ENCODE assay signal across 8 cellular contexts in the genomic region with DNA sequence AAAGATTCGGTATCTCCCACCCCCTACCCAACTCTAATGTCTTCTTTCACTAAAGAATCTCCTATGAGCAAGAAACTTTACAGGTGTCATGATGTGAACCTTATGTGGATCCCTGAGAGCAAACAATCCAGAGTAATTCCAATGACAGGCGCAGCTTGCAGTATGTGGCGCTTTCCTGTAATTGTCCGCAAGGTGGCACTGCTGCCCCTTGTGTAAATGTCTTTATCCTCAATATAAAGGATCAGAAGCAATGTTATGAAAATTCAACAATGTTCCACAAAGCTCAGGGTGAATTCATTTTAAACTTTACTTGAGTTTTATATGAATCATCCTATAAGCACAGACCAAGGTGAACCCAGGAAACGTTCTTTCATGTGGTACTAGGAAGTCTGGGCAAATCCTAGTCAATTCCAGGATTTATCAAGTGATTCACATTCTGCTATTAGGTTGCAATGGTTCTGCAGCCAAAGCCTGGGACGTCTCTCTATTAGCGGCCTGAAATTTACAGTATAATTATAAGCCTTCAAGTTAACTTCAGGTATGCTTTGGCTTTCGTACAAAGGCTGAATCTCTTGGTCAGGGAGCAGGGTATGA.
DNase-seq lines count a peak whose midpoint lies in the region; ATAC-seq and TF ChIP-seq lines count a peak whose summit lies in the region.

No MANE protein-coding gene starts in this region.

- WGBS in right lobe of liver (ENCODE audit: insufficient coverage, low coverage, low lambda C conversion rate, missing lambda C conversion rate), result 17% methylated on average over 8 of the region's 8 CpGs

- no peak for TF ChIP-seq POLR2A in right lobe of liver (IDR thresholded peaks at IDR 0.05)

- no peaks in the 10 kb centered on the region for H3K36me3 ChIP-seq in right lobe of liver

- H3K4me1 ChIP-seq in right lobe of liver, result no peaks in the 10 kb centered on the region

- TF ChIP-seq CTCF in right lobe of liver (IDR thresholded peaks at IDR 0.05), result peak; percentile 83 to 96 (median 90)

- no peaks in the 10 kb centered on the region for H3K9me3 ChIP-seq in right lobe of liver

- ATAC-seq in HG03103 (IDR thresholded peaks at IDR 0.05; ENCODE audit: low read depth, unreplicated experiment) (peak; percentile 42), right lobe of liver (peak; percentile 90 to 95 (median 93))

- no peaks in the 10 kb centered on the region for H3K27me3 ChIP-seq in right lobe of liver

- H3K4me3 ChIP-seq in right lobe of liver, result no peak overlapping the region

- DNase-seq in NCI-H524 (lab: John Stamatoyannopoulos, UW) (peak; percentile 31 to 33), NCI-H524 treated with DMSO at 0.1 percent for 48 hours (lab: John Stamatoyannopoulos, UW) (no peak), NCI-H345 treated with DMSO at 0.1 percent for 48 hours (lab: John Stamatoyannopoulos, UW; ENCODE audit: unreplicated experiment) (peak; percentile 57), dermis microvascular lymphatic vessel endothelial cell (ENCODE audit: low read depth in 2 of 2) (peak; percentile 74 to 77), right lobe of liver (peak; percentile 63 to 74 (median 72))
- peak; percentile 35 to 53 for DNase-seq in activated CD4-positive, alpha-beta T cell treated with anti-CD3 and anti-CD28 coated beads, Interleukin-2, amount 50 U/mL, for 24 hours (ENCODE audit: low read depth in 1 of 2, low spot score in 1 of 2)
- peak; percentile 29 to 51 (median 50) for DNase-seq in stimulated activated CD4-positive, alpha-beta T cell treated with anti-CD3 and anti-CD28 coated beads, TNF-alpha, amount 100 ng/mL, for 48 hours (ENCODE audit: low read depth in 3 of 3)

- H3K27ac ChIP-seq in right lobe of liver, result no peak overlapping the region

- intact Hi-C loops in right lobe of liver (cut with DNase I), result loop anchor here (10.0 kb wide), 2 partner anchors 221 to 301 kb away; no protein-coding TSS in a partner anchor
